ENCODE assay signal across 9 cellular contexts in genomic region chr10:63671317-63671937, GRCh38.
A peak's percentile ranks its signal among the peaks of the same experiment; 100 is the strongest.
DNase-seq lines count a peak whose midpoint lies in the region; FAIRE-seq and TF ChIP-seq lines count a peak whose summit lies in the region.
"Had no signal": no experiment of that assay in that cellular context is flagged by ENCODE, and none has a peak within 500 bp of the region (broad histone marks: within the 10 kb centered on the region; RNA-seq: fewer than 3 reads in every experiment).

No MANE protein-coding gene starts in this region.

- no peaks in the 10 kb centered on the region for H3K9me3 Mint-ChIP-seq in type B pancreatic cell

- DNase-seq in NCI-H82 (lab: John Stamatoyannopoulos, UW): peak; percentile 12
- no peak for DNase-seq in NCI-H82 treated with DMSO at 0.1 percent for 48 hours (lab: John Stamatoyannopoulos, UW; ENCODE audit: unreplicated experiment)
- DNase-seq in astrocyte of the cerebellum (ENCODE audit: low read depth): peak; percentile 85
- no peak for DNase-seq in kidney
- no peak for DNase-seq in type B pancreatic cell (ENCODE audit: extremely low spot score, unreplicated experiment)
- no peak for DNase-seq in D721Med (ENCODE audit: insufficient read length, low spot score)
- DNase-seq in amniotic stem cell (lab: John Stamatoyannopoulos, UW): no peak
- no peak for DNase-seq in MM.1S
- DNase-seq: activated naive CD4-positive, alpha-beta T cell treated with Interleukin-2 at 50 U/mL for 16 hours had no signal

- no peaks in the 10 kb centered on the region for H4K20me1 ChIP-seq in MM.1S (ENCODE audit: insufficient read depth, low read length)

- no peak overlapping the region for H2AFZ ChIP-seq in MM.1S (ENCODE audit: low read length)

- peak overlapping the region; percentile 8 for H3K4me3 Mint-ChIP-seq in type B pancreatic cell

- H3K36me3 ChIP-seq in kidney (ENCODE audit: control insufficient read depth in 1 of 2, insufficient read depth in 2 of 2, low read length in 2 of 2) (no peaks in the 10 kb centered on the region), MM.1S (replicated peaks; ENCODE audit: insufficient read depth, low read length) (no peaks in the 10 kb centered on the region)

- H3K9me3 ChIP-seq in kidney (ENCODE audit: control insufficient read depth in 1 of 2, low read length in 2 of 2) (no peaks in the 10 kb centered on the region), MM.1S (replicated peaks; ENCODE audit: insufficient read depth, low read length) (no peaks in the 10 kb centered on the region)

- no peak overlapping the region for H3K4me3 ChIP-seq in astrocyte of the cerebellum (ENCODE audit: low read depth, low read length)
- H3K4me3 ChIP-seq in kidney (ENCODE audit: low read length in 2 of 2): no peak overlapping the region
- no peak overlapping the region for H3K4me3 ChIP-seq in MM.1S (ENCODE audit: low read length)

- H3F3A ChIP-seq in MM.1S (ENCODE audit: insufficient read depth, low read length): no peaks in the 10 kb centered on the region

- peaks cover 25% of the 10 kb centered on the region for H3K4me1 Mint-ChIP-seq in type B pancreatic cell (ENCODE audit: unreplicated experiment)

- no peaks in the 10 kb centered on the region for H3K79me2 ChIP-seq in MM.1S (ENCODE audit: low read length)

- H3K27me3 Mint-ChIP-seq in type B pancreatic cell: peaks cover 3% of the 10 kb centered on the region

- H3K9ac ChIP-seq in kidney (ENCODE audit: low read length in 2 of 2) (no peak overlapping the region), MM.1S (ENCODE audit: low read length) (no peak overlapping the region)

- no peaks in the 10 kb centered on the region for H3K9me2 ChIP-seq in MM.1S (replicated peaks; ENCODE audit: insufficient read depth, low read length)

- peak overlapping the region; percentile 52 to 68 for H3K27ac ChIP-seq in kidney (ENCODE audit: low read depth in 2 of 2, low read length in 2 of 2)
- H3K27ac ChIP-seq in MM.1S (ENCODE audit: low read length): no peak overlapping the region

- in situ Hi-C loops in astrocyte of the cerebellum (cut with HindIII; ENCODE audit: low sequenced_read_pairs): no loop called here

- H3K4me1 ChIP-seq in kidney (ENCODE audit: control insufficient read depth in 1 of 2, insufficient read depth in 1 of 2, low read depth in 1 of 2, low read length in 2 of 2) (peaks cover 14 to 21% of the 10 kb centered on the region in 2 donors), MM.1S (ENCODE audit: low read length) (no peaks in the 10 kb centered on the region)

- no peak overlapping the region for H3K4me2 ChIP-seq in MM.1S (ENCODE audit: low read depth, low read length)

- intact Hi-C loops in kidney (cut with DNase I): no loop called here

- FAIRE-seq in kidney (lab: Jason Lieb, UNC) (no peak), D721Med (lab: Jason Lieb, UNC) (no peak)

- H3K27ac Mint-ChIP-seq in type B pancreatic cell: peak overlapping the region; percentile 46

- H3K36me3 Mint-ChIP-seq in type B pancreatic cell: no peaks in the 10 kb centered on the region

- TF ChIP-seq CTCF in astrocyte of the cerebellum (IDR thresholded peaks at IDR 0.05; ENCODE audit: low read depth, low read length, missing control alignments): no peak
- peak; percentile 10 for TF ChIP-seq CTCF in kidney (IDR thresholded peaks at IDR 0.05; ENCODE audit: borderline replicate concordance, extremely low read depth, insufficient read depth)
- no peak for TF ChIP-seq CTCF in type B pancreatic cell (conservative IDR thresholded peaks at IDR 0.05)
- no peak for TF ChIP-seq CTCF in D721Med (IDR thresholded peaks at IDR 0.05; ENCODE audit: insufficient read depth, missing control alignments)
- no peak for TF ChIP-seq CTCF in MM.1S (IDR thresholded peaks at IDR 0.05; ENCODE audit: low read length)

- H3K27me3 ChIP-seq in MM.1S (replicated peaks; ENCODE audit: insufficient read depth, low read length): no peaks in the 10 kb centered on the region

Comparison
In these comparisons a context has a peak if more than half of its experiments do, and no peak if none do; other contexts are left out.
1. DNase-seq: peak in NCI-H82 (single experiment) and astrocyte of the cerebellum (single experiment); none in NCI-H82 treated with DMSO at 0.1 percent for 48 hours (single experiment), kidney (single experiment), type B pancreatic cell (single experiment), D721Med (single experiment), amniotic stem cell (single experiment) and MM.1S (single experiment).